Comparison of ENCODE assay signal across 8 cellular contexts in the genomic region with DNA sequence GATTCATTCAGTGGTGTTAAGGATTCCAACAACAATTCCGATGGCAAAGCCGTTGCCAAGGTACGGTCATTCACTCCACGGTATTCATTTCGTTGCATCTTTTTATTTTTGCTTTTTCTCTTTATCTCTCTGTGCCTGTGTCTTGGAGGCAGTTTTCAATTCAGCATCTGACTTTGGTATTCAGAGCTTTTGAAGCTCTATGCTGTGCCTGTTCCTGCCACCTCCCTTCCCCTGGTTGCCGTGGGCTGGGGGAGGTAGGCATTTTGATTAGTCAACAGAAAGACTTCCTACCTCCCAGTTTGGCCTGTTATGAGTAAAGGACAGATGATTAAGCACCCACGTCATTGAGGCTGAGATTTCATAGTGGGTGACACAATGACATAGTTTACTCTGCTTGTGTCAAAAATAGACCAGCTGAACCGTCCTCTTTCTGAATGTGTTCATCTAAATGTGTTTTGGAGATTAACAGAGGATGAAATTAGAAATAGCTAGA.
DNase-seq lines count a peak whose midpoint lies in the region; ATAC-seq and TF ChIP-seq lines count a peak whose summit lies in the region.

No MANE protein-coding gene starts in this region.

- no peaks in the 10 kb centered on the region for H3K9me3 Mint-ChIP-seq in glutamatergic neuron (ENCODE audit: unreplicated experiment)

- DNase-seq in T follicular helper cell (ENCODE audit: low read depth) (peak; percentile 76), astrocyte of the cerebellum (ENCODE audit: low read depth) (peak; percentile 64), kidney tubule cell (ENCODE audit: low spot score) (peak; percentile 95), HuH-7 (ENCODE audit: low spot score) (no peak), glutamatergic neuron (no peak)
- peak; percentile 62 to 68 for DNase-seq in stimulated activated CD4-positive, alpha-beta T cell treated with anti-CD3 and anti-CD28 coated beads, Interleukin-2, amount 100 ng/mL, for 48 hours

- peaks cover 33% of the 10 kb centered on the region for H3K4me1 Mint-ChIP-seq in glutamatergic neuron (ENCODE audit: low read depth, unreplicated experiment)

- ATAC-seq in GM18861 (IDR thresholded peaks at IDR 0.05; ENCODE audit: unreplicated experiment) (peak; percentile 43), HG03025 (IDR thresholded peaks at IDR 0.05; ENCODE audit: low FRiP score, unreplicated experiment) (peak; percentile 31)

- H3K4me3 ChIP-seq in astrocyte of the cerebellum (ENCODE audit: low read depth, low read length), result peak overlapping the region; percentile 64

- in situ Hi-C loops in astrocyte of the cerebellum (cut with HindIII; ENCODE audit: low sequenced_read_pairs), result no loop called here

- H3K27ac Mint-ChIP-seq in glutamatergic neuron (ENCODE audit: unreplicated experiment), result no peak overlapping the region

- H3K27me3 Mint-ChIP-seq in glutamatergic neuron (ENCODE audit: unreplicated experiment), result peaks cover 2% of the 10 kb centered on the region

- no peaks in the 10 kb centered on the region for H3K36me3 Mint-ChIP-seq in glutamatergic neuron (ENCODE audit: unreplicated experiment)

- H3K4me3 Mint-ChIP-seq in glutamatergic neuron (ENCODE audit: unreplicated experiment), result no peak overlapping the region

- no peak for TF ChIP-seq CTCF in astrocyte of the cerebellum (IDR thresholded peaks at IDR 0.05; ENCODE audit: low read depth, low read length, missing control alignments)
- no peak for TF ChIP-seq CTCF in glutamatergic neuron (IDR thresholded peaks at IDR 0.05; ENCODE audit: partially characterized antibody, unreplicated experiment)

Comparison
In these comparisons a context has a peak if more than half of its experiments do, and no peak if none do; other contexts are left out.
1. DNase-seq: peak in T follicular helper cell (single experiment), astrocyte of the cerebellum (single experiment), kidney tubule cell (single experiment) and stimulated activated CD4-positive, alpha-beta T cell treated with anti-CD3 and anti-CD28 coated beads, Interleukin-2, amount 100 ng/mL, for 48 hours (2 of 2); none in HuH-7 (single experiment) and glutamatergic neuron (single experiment).